Comparison of ENCODE assay signal across 1 cellular context in genomic region chr4:159117968-159118367, GRCh38.
TF ChIP-seq lines count a peak whose summit lies in the region.

No MANE protein-coding gene starts in this region.

TF ChIP-seq in K562, 482 proteins besides CTCF, POLR2A, EP300 and RAD21:
- TF ChIP-seq, protein P1, sequence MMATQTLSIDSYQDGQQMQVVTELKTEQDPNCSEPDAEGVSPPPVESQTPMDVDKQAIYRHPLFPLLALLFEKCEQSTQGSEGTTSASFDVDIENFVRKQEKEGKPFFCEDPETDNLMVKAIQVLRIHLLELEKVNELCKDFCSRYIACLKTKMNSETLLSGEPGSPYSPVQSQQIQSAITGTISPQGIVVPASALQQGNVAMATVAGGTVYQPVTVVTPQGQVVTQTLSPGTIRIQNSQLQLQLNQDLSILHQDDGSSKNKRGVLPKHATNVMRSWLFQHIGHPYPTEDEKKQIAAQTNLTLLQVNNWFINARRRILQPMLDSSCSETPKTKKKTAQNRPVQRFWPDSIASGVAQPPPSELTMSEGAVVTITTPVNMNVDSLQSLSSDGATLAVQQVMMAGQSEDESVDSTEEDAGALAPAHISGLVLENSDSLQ (IDR thresholded peaks at IDR 0.05) = peak; percentile 16; the same call in 1 of the 2 replicates
- TF ChIP-seq SREBF1 (IDR thresholded peaks at IDR 0.05; ENCODE audit: borderline replicate concordance, low read depth, low read length) = no peak
- no peak for TF ChIP-seq RUNX1 (IDR thresholded peaks at IDR 0.05; ENCODE audit: low read depth)
- TF ChIP-seq, protein P2, sequence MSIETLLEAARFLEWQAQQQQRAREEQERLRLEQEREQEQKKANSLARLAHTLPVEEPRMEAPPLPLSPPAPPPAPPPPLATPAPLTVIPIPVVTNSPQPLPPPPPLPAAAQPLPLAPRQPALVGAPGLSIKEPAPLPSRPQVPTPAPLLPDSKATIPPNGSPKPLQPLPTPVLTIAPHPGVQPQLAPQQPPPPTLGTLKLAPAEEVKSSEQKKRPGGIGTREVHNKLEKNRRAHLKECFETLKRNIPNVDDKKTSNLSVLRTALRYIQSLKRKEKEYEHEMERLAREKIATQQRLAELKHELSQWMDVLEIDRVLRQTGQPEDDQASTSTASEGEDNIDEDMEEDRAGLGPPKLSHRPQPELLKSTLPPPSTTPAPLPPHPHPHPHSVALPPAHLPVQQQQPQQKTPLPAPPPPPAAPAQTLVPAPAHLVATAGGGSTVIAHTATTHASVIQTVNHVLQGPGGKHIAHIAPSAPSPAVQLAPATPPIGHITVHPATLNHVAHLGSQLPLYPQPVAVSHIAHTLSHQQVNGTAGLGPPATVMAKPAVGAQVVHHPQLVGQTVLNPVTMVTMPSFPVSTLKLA (conservative IDR thresholded peaks at IDR 0.05) = 0 out of 4 replicates have a peak, but pooled peaks of 1 of the 2 experiments have one; percentile 22
- no peak for TF ChIP-seq NRF1 (conservative IDR thresholded peaks at IDR 0.05 in 1 of 2, IDR thresholded peaks at IDR 0.05 in 1 of 2)
TF ChIP-seq in K562: peak in this region for 2.
